In genomic region chr3:179438836-179439235, GRCh38 we compare ENCODE assay signal across 10 cellular contexts. TPM values are rescaled to one million over a fixed set of nuclear protein-coding genes. Genes with fewer than 3 reads are reported as not detected.
DNase-seq lines count a peak whose midpoint lies in the region; ATAC-seq and TF ChIP-seq lines count a peak whose summit lies in the region.
"Had no signal": no experiment of that assay in that cellular context is flagged by ENCODE, and none has a peak within 500 bp of the region (broad histone marks: within the 10 kb centered on the region; RNA-seq: fewer than 3 reads in every experiment).

No MANE protein-coding gene starts in this region.

- WGBS in mesendoderm (ENCODE audit: extremely low coverage, insufficient coverage, low lambda C conversion rate) = no CpG with 5 or more reads among the region's 5 CpGs

- ATAC-seq in GM19025 (IDR thresholded peaks at IDR 0.05; ENCODE audit: low read depth, unreplicated experiment) = peak; percentile 70
- ATAC-seq in HG03565 (IDR thresholded peaks at IDR 0.05; ENCODE audit: unreplicated experiment) = peak; percentile 72

- H3K4me3 Mint-ChIP-seq in activated CD4-positive, alpha-beta T cell treated with anti-CD3 and anti-CD28 coated beads, Interleukin-2, amount 10 ng/mL, durations not matched to agents 7 days and 5 days = no peak overlapping the region
- H3K4me3 Mint-ChIP-seq in osteocyte (ENCODE audit: unreplicated experiment) = no peak overlapping the region
- H3K4me3 Mint-ChIP-seq: activated naive CD8-positive, alpha-beta T cell had no signal

- TF ChIP-seq CTCF in HEK293 (tag by site-specific recombination; IDR thresholded peaks at IDR 0.05) (no peak), osteocyte (IDR thresholded peaks at IDR 0.05) (no peak)

- no peak overlapping the region for H2AK5ac ChIP-seq in mesendoderm (ENCODE audit: low read length)

- H3K4me3 ChIP-seq in HEK293 (ENCODE audit: low read depth, low read length) (no peak overlapping the region), mesendoderm (ENCODE audit: low read length) (no peak overlapping the region), SJCRH30 (no peak overlapping the region)

- no peak overlapping the region for H2BK15ac ChIP-seq in mesendoderm (replicated peaks; ENCODE audit: low read depth)

- no peaks in the 10 kb centered on the region for H3K9me3 Mint-ChIP-seq in activated CD4-positive, alpha-beta T cell treated with anti-CD3 and anti-CD28 coated beads, Interleukin-2, amount 10 ng/mL, durations not matched to agents 7 days and 5 days
- no peaks in the 10 kb centered on the region for H3K9me3 Mint-ChIP-seq in osteocyte (ENCODE audit: unreplicated experiment)

- H3K36me3 ChIP-seq in HEK293 (ENCODE audit: control insufficient read depth in 2 of 2, insufficient read depth in 1 of 2, low read length in 2 of 2) = no peaks in the 10 kb centered on the region
- H3K36me3 ChIP-seq in mesendoderm (ENCODE audit: control insufficient read depth, insufficient read depth, low read length) = no peaks in the 10 kb centered on the region
- peaks cover 3% of the 10 kb centered on the region; the same call in 1 of the 2 replicates for H3K36me3 ChIP-seq in SJCRH30

- H3K4me1 Mint-ChIP-seq in activated CD4-positive, alpha-beta T cell treated with anti-CD3 and anti-CD28 coated beads, Interleukin-2, amount 10 ng/mL, durations not matched to agents 7 days and 5 days = peaks cover 1% of the 10 kb centered on the region
- peaks cover 18% of the 10 kb centered on the region for H3K4me1 Mint-ChIP-seq in osteocyte (ENCODE audit: unreplicated experiment)

- CTCF ChIA-PET in HEK293 (lab: Yijun Ruan, JAX) = no interaction called here
- CTCF ChIA-PET in activated CD4-positive, alpha-beta T cell treated with anti-CD3 and anti-CD28 coated beads, Interleukin-2, amount 10 ng/mL, durations not matched to agents 7 days and 5 days (lab: Charles Lee) = no interaction called here

- H3K4me1 ChIP-seq in HEK293 (ENCODE audit: control insufficient read depth, insufficient read depth, low read length) (no peaks in the 10 kb centered on the region), mesendoderm (ENCODE audit: control insufficient read depth, low read depth, low read length) (peaks cover 9% of the 10 kb centered on the region), SJCRH30 (no peaks in the 10 kb centered on the region)

- H4K5ac ChIP-seq in mesendoderm (ENCODE audit: low read length) = no peak overlapping the region

- H3K18ac ChIP-seq in mesendoderm (ENCODE audit: low read length) = no peak overlapping the region

- POLR2A ChIA-PET in HEK293 (lab: Yijun Ruan, JAX) = no interaction called here
- POLR2A ChIA-PET in activated CD4-positive, alpha-beta T cell treated with anti-CD3 and anti-CD28 coated beads, Interleukin-2, amount 10 ng/mL, durations not matched to agents 7 days and 5 days (lab: Charles Lee) = no interaction called here

- no peaks in the 10 kb centered on the region for H3K27me3 ChIP-seq in mesendoderm (ENCODE audit: insufficient read depth, low read length, poor library complexity)
- H3K27me3 ChIP-seq in SJCRH30 = no peaks in the 10 kb centered on the region

- no peaks in the 10 kb centered on the region for H3K36me3 Mint-ChIP-seq in activated CD4-positive, alpha-beta T cell treated with anti-CD3 and anti-CD28 coated beads, Interleukin-2, amount 10 ng/mL, durations not matched to agents 7 days and 5 days (ENCODE audit: low read depth)
- H3K36me3 Mint-ChIP-seq in osteocyte (ENCODE audit: unreplicated experiment) = peaks cover 8% of the 10 kb centered on the region
- H3K36me3 Mint-ChIP-seq: activated naive CD8-positive, alpha-beta T cell had no signal

- H3K4ac ChIP-seq in mesendoderm (ENCODE audit: low read depth, low read length) = no peak overlapping the region

- H3K23ac ChIP-seq in mesendoderm (ENCODE audit: low read length) = no peak overlapping the region

- H3K4me2 ChIP-seq in mesendoderm (ENCODE audit: low read length) = no peak overlapping the region

- DNase-seq in mesendoderm = peak; percentile 59
- no peak for DNase-seq in SJCRH30
- no peak for DNase-seq in stimulated activated CD4-positive, alpha-beta T cell treated with anti-CD3 and anti-CD28 coated beads, Interleukin-12 subunit alpha, Interleukin-12 subunit beta, amount 100 ng/mL, for 4 hours
- no peak for DNase-seq in activated CD4-positive, alpha-beta T cell treated with anti-CD3 and anti-CD28 coated beads, Interleukin-2, amount 10 ng/mL, durations not matched to agents 7 days and 5 days
- no peak for DNase-seq in osteocyte (ENCODE audit: extremely low spot score, unreplicated experiment)
- DNase-seq: NCI-H2081 treated with DMSO at 0.1 percent for 48 hours had no signal

- no peak overlapping the region for H2BK5ac ChIP-seq in mesendoderm (ENCODE audit: low read length)

- no peak overlapping the region for H2BK120ac ChIP-seq in mesendoderm (ENCODE audit: low read depth, low read length)

- H3K79me2 ChIP-seq in mesendoderm (ENCODE audit: control insufficient read depth, insufficient read depth, low read length) = peaks cover 26% of the 10 kb centered on the region

- H3K27ac ChIP-seq in HEK293 (ENCODE audit: extremely low read depth, low read depth, low read length) (no peak overlapping the region), mesendoderm (ENCODE audit: low read depth, low read length) (no peak overlapping the region), SJCRH30 (no peak overlapping the region)

- no peak overlapping the region for H3K9ac ChIP-seq in mesendoderm (ENCODE audit: low read length)

- no peaks in the 10 kb centered on the region for H3K9me3 ChIP-seq in HEK293 (ENCODE audit: control insufficient read depth, insufficient read depth, low read depth, low read length)
- no peaks in the 10 kb centered on the region for H3K9me3 ChIP-seq in SJCRH30 (replicated peaks)

- peaks cover 7% of the 10 kb centered on the region for H3K27me3 Mint-ChIP-seq in activated CD4-positive, alpha-beta T cell treated with anti-CD3 and anti-CD28 coated beads, Interleukin-2, amount 10 ng/mL, durations not matched to agents 7 days and 5 days
- H3K27me3 Mint-ChIP-seq in osteocyte (ENCODE audit: unreplicated experiment) = no peaks in the 10 kb centered on the region

- no peak overlapping the region for H3K56ac ChIP-seq in mesendoderm (ENCODE audit: low read length)

- H3K27ac Mint-ChIP-seq in activated CD4-positive, alpha-beta T cell treated with anti-CD3 and anti-CD28 coated beads, Interleukin-2, amount 10 ng/mL, durations not matched to agents 7 days and 5 days = no peak overlapping the region
- no peak overlapping the region for H3K27ac Mint-ChIP-seq in osteocyte (ENCODE audit: unreplicated experiment)
- H3K27ac Mint-ChIP-seq: activated naive CD8-positive, alpha-beta T cell had no signal

- H3K79me1 ChIP-seq in mesendoderm (ENCODE audit: low read length) = peaks cover 4% of the 10 kb centered on the region

- H4K8ac ChIP-seq in mesendoderm (ENCODE audit: low read depth, low read length) = no peak overlapping the region

TF ChIP-seq in HEK293, 187 proteins besides CTCF, POLR2A, EP300 and RAD21:
- no peak for TF ChIP-seq ZNF433 (tag by site-specific recombination; IDR thresholded peaks at IDR 0.05; ENCODE audit: low read depth)
- no peak for TF ChIP-seq ZNF174 (tag by site-specific recombination; IDR thresholded peaks at IDR 0.05)
- TF ChIP-seq ZNF280C (tag by site-specific recombination; IDR thresholded peaks at IDR 0.05) = no peak
- no peak for TF ChIP-seq PATZ1 (tag by site-specific recombination; IDR thresholded peaks at IDR 0.05)
- 0 out of 2 replicates have a peak, but pooled peaks have one; percentile 29 for TF ChIP-seq TRIM28 (IDR thresholded peaks at IDR 0.05; ENCODE audit: borderline replicate concordance, low read length)
- peak; percentile 54 for TF ChIP-seq SP7 (tag by site-specific recombination; IDR thresholded peaks at IDR 0.05)
- TF ChIP-seq ZBTB20 (tag by site-specific recombination; IDR thresholded peaks at IDR 0.05) = 0 out of 2 replicates have a peak, but pooled peaks have one; percentile 28
- no peak for TF ChIP-seq ZNF623 (tag by site-specific recombination; IDR thresholded peaks at IDR 0.05)

RNA-seq across cellular contexts. Expression of gene GNB4, which starts 12.4 kb away (rescaled TPM):
- 44.9 TPM for polyA plus RNA-seq in mesendoderm (2013, experiment 1 of 2)
- polyA plus RNA-seq in mesendoderm (2013, experiment 2 of 2) = 45.5 TPM
- total RNA-seq in SJCRH30 (2014; rRNA removed; shearing (Covaris generic)) = 48.1 and 48.9 TPM in 2 replicates
- 1 to 10 TPM; 6.9 to 7.4 TPM for total RNA-seq in activated CD4-positive, alpha-beta T cell treated with anti-CD3 and anti-CD28 coated beads, Interleukin-2, amount 10 ng/mL, durations not matched to agents 7 days and 5 days
- 56.7 and 58.3 TPM in 2 replicates for total RNA-seq in osteocyte
